ENCODE assay signal across 2 cellular contexts in the genomic region with DNA sequence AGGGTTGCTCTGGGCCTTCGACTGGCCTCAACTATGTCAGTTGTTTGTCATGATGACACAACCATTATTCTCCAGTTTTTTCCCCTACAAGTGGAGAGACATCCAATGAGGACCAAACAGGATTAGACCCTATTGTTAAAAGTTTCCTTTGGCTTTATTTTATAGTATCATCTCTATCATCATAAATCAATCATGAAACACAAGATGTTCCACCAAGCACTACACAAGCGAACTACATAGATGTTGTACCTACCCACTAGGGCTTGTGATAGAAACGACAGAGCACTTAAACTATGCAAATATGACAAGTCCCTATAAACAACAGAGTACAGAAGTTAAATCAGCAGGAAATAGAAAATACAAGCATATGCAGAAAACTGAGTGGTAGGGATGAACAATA.
TF ChIP-seq lines count a peak whose summit lies in the region.

No MANE protein-coding gene starts in this region.

TF ChIP-seq in IMR-90, 13 proteins besides CTCF, POLR2A, EP300 and RAD21:
- no peak for TF ChIP-seq MXI1 (IDR thresholded peaks at IDR 0.05; ENCODE audit: borderline replicate concordance, low read depth, low read length)

TF ChIP-seq in endothelial cell of umbilical vein, 7 proteins besides CTCF, POLR2A, EP300 and RAD21:
- TF ChIP-seq, protein P1, sequence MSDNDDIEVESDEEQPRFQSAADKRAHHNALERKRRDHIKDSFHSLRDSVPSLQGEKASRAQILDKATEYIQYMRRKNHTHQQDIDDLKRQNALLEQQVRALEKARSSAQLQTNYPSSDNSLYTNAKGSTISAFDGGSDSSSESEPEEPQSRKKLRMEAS (IDR thresholded peaks at IDR 0.05; ENCODE audit: insufficient read depth, insufficient read length), result no peak
- TF ChIP-seq MYC (IDR thresholded peaks at IDR 0.05; ENCODE audit: low read depth, low read length) (no peak), GATA2 (IDR thresholded peaks at IDR 0.05; ENCODE audit: insufficient read depth, insufficient read length, low read depth, low read length) (no peak), EZH2 (IDR thresholded peaks at IDR 0.05; ENCODE audit: borderline replicate concordance, low read depth, low read length, severe bottlenecking) (no peak), FOS (IDR thresholded peaks at IDR 0.05; ENCODE audit: borderline replicate concordance, insufficient read depth, low read length) (no peak), JUN (IDR thresholded peaks at IDR 0.05; ENCODE audit: borderline replicate concordance, insufficient read depth, insufficient read length, low read depth) (no peak), POLR2AphosphoS5 (IDR thresholded peaks at IDR 0.05; ENCODE audit: insufficient read depth, low read depth, low read length) (no peak)
